In genomic region chr1:59751801-59752200, GRCh38 we compare ENCODE assay signal across 17 cellular contexts.
DNase-seq lines count a peak whose midpoint lies in the region; ATAC-seq, FAIRE-seq and TF ChIP-seq lines count a peak whose summit lies in the region.
"Had no signal": no experiment of that assay in that cellular context is flagged by ENCODE, and none has a peak within 500 bp of the region (broad histone marks: within the 10 kb centered on the region; RNA-seq: fewer than 3 reads in every experiment).

No MANE protein-coding gene starts in this region.

- no peak overlapping the region for H3K4me3 ChIP-seq in bronchial epithelial cell (ENCODE audit: low read depth, low read length)
- H3K4me3 ChIP-seq: SJSA1 had no signal

- DNase-seq in M059J (ENCODE audit: low read depth), result peak; percentile 12
- peak; percentile 52 for DNase-seq in bronchial epithelial cell (ENCODE audit: low read depth)
- no peak for DNase-seq in foreskin keratinocyte
- no peak for DNase-seq in anterior cingulate cortex (lab: John Stamatoyannopoulos, UW)
- DNase-seq in endothelial cell (ENCODE audit: low spot score), result no peak
- DNase-seq in activated T-cell treated with anti-CD3 and anti-CD28 coated beads, Interleukin-2, amount 50 U/mL, for 72 hours, result no peak
- no peak for DNase-seq in activated T-cell treated with anti-CD3 and anti-CD28 coated beads for 4 hours
- DNase-seq: CD4-positive, alpha-beta T cell; DMS53; H7; NCI-H1436; NCI-H2081; NCI-H748 treated with DMSO at 0.1 percent for 48 hours; PC-3 had no signal

- H3K9me3 Mint-ChIP-seq in endothelial cell (ENCODE audit: unreplicated experiment), result no peaks in the 10 kb centered on the region
- H3K9me3 Mint-ChIP-seq in activated T-cell treated with anti-CD3 and anti-CD28 coated beads, Interleukin-2, amount 50 U/mL, for 72 hours, result no peaks in the 10 kb centered on the region
- H3K9me3 Mint-ChIP-seq: CD4-positive, alpha-beta T cell; IgD-negative memory B cell had no signal

- H3K4me1 ChIP-seq in foreskin keratinocyte, result peaks cover 21% of the 10 kb centered on the region

- peaks cover 4% of the 10 kb centered on the region for H3K36me3 Mint-ChIP-seq in endothelial cell (ENCODE audit: low read depth, unreplicated experiment)
- no peaks in the 10 kb centered on the region for H3K36me3 Mint-ChIP-seq in activated T-cell treated with anti-CD3 and anti-CD28 coated beads, Interleukin-2, amount 50 U/mL, for 72 hours (ENCODE audit: insufficient read depth in 2 of 2)

- H3K27me3 Mint-ChIP-seq in endothelial cell (ENCODE audit: unreplicated experiment), result peaks cover 3% of the 10 kb centered on the region
- H3K27me3 Mint-ChIP-seq in activated T-cell treated with anti-CD3 and anti-CD28 coated beads, Interleukin-2, amount 50 U/mL, for 72 hours (ENCODE audit: low read depth), result no peaks in the 10 kb centered on the region
- H3K27me3 Mint-ChIP-seq: B cell; CD4-positive, alpha-beta T cell; IgD-negative memory B cell had no signal

- no peaks in the 10 kb centered on the region for H3K27me3 ChIP-seq in bronchial epithelial cell (ENCODE audit: control insufficient read depth, insufficient read depth, low read length)
- no peaks in the 10 kb centered on the region for H3K27me3 ChIP-seq in foreskin keratinocyte
- H3K27me3 ChIP-seq: SJSA1 had no signal

- FAIRE-seq in bronchial epithelial cell (lab: Jason Lieb, UNC), result no peak

- TF ChIP-seq CTCF in bronchial epithelial cell (IDR thresholded peaks at IDR 0.05; ENCODE audit: insufficient read depth, low read length, severe bottlenecking) (no peak), foreskin keratinocyte (conservative IDR thresholded peaks at IDR 0.05) (no peak), endothelial cell (IDR thresholded peaks at IDR 0.05; ENCODE audit: unreplicated experiment) (no peak)

- no peak overlapping the region for H3K4me3 Mint-ChIP-seq in endothelial cell (ENCODE audit: unreplicated experiment)
- H3K4me3 Mint-ChIP-seq in activated T-cell treated with anti-CD3 and anti-CD28 coated beads, Interleukin-2, amount 50 U/mL, for 72 hours, result no peak overlapping the region
- H3K4me3 Mint-ChIP-seq: B cell; CD4-positive, alpha-beta T cell; IgD-negative memory B cell had no signal

- no peak overlapping the region for H3K27ac ChIP-seq in foreskin keratinocyte
- H3K27ac ChIP-seq: SJSA1 had no signal

- ATAC-seq in foreskin keratinocyte, result peak; percentile 48
- no peak for ATAC-seq in activated T-cell treated with anti-CD3 and anti-CD28 coated beads, Interleukin-2, amount 50 U/mL, for 72 hours (replicated peaks in 1 of 2)
- ATAC-seq: PC-3 had no signal

- no peak overlapping the region for H3K27ac Mint-ChIP-seq in endothelial cell (ENCODE audit: unreplicated experiment)
- H3K27ac Mint-ChIP-seq in activated T-cell treated with anti-CD3 and anti-CD28 coated beads, Interleukin-2, amount 50 U/mL, for 72 hours, result no peak overlapping the region
- H3K27ac Mint-ChIP-seq: B cell; CD4-positive, alpha-beta T cell; IgD-negative memory B cell had no signal

- peaks cover 12% of the 10 kb centered on the region for H3K4me1 Mint-ChIP-seq in endothelial cell (ENCODE audit: unreplicated experiment)
- H3K4me1 Mint-ChIP-seq in activated T-cell treated with anti-CD3 and anti-CD28 coated beads, Interleukin-2, amount 50 U/mL, for 72 hours (ENCODE audit: low read depth), result peaks cover 6% of the 10 kb centered on the region

- no peaks in the 10 kb centered on the region for H3K36me3 ChIP-seq in bronchial epithelial cell (ENCODE audit: control insufficient read depth, insufficient read depth, low read length)
- H3K36me3 ChIP-seq: SJSA1 had no signal

Comparison
In these comparisons a context has a peak if more than half of its experiments do, and no peak if none do; other contexts are left out.
1. DNase-seq: peak in M059J (single experiment) and bronchial epithelial cell (single experiment); none in foreskin keratinocyte (0 of 2), anterior cingulate cortex (0 of 58), endothelial cell (single experiment), activated T-cell treated with anti-CD3 and anti-CD28 coated beads, Interleukin-2, amount 50 U/mL, for 72 hours (0 of 2) and activated T-cell treated with anti-CD3 and anti-CD28 coated beads for 4 hours (single experiment).